In genomic region chr3:173216063-173216462, GRCh38 we compare ENCODE assay signal across 9 cellular contexts.
"Had no signal": no experiment of that assay in that cellular context is flagged by ENCODE, and none has a peak within 500 bp of the region (broad histone marks: within the 10 kb centered on the region; RNA-seq: fewer than 3 reads in every experiment).

No MANE protein-coding gene starts in this region.

- H3K4me3 ChIP-seq: GM23338, HAP-1, K562 had no signal

- H3K9me3 ChIP-seq: HAP-1 had no signal

- H3K27ac Mint-ChIP-seq: GM23338, HFFc6 had no signal

- H3K4me2 ChIP-seq: GM23338 had no signal

- H3K4me3 Mint-ChIP-seq: GM23338, HFFc6 had no signal

- H2AFZ ChIP-seq: GM23338 had no signal

- H3K4me1 ChIP-seq: HAP-1 had no signal

- ATAC-seq: GM23338, HCT116, K562 had no signal

- DNase-seq: H7, HFFc6, IMR-90, KG1 had no signal

- H3K36me3 ChIP-seq: HAP-1 had no signal

- H3K27ac ChIP-seq: HL-60 had no signal

- FAIRE-seq: K562 had no signal
